14 cellular contexts compared by ENCODE assay signal in the genomic region with DNA sequence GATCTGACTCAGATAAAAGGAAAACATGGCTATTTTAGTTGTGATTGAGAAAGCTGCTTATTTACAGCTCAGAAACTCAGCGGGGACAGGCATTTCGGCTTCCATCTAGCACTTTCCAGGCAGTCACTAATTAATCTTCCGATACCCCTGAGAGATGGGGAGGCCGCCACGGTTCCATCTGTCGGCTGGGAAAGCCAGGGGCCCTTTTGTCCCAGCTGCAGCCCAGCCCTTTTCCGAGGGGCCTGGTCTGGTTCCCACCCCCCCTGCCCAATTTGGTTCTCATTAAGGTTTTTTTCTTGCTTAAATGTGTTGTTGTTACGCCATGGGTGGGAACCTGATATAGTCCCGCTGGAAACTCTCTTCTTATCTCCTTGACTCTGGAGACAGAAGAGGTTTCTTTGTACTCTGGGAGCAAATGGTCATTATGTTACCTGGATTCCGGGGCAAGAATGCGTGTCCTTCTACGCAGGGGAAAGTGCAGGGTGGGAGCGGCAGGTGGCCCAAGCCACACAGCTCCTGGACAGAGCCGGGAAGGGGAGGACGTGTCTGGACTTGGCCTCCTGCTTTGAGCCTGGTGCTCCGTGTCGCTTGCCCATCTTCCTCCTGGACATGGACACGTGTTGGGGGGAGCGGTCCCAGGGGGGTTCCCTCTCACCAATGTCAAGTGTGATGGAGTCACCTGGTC. TPM values are rescaled to one million over a fixed set of nuclear protein-coding genes. Genes with fewer than 3 reads are reported as not detected.
DNase-seq lines count a peak whose midpoint lies in the region; ATAC-seq and TF ChIP-seq lines count a peak whose summit lies in the region.
"Had no signal": no experiment of that assay in that cellular context is flagged by ENCODE, and none has a peak within 500 bp of the region (broad histone marks: within the 10 kb centered on the region; RNA-seq: fewer than 3 reads in every experiment).

No MANE protein-coding gene starts in this region.

- TF ChIP-seq POLR2A in heart left ventricle (IDR thresholded peaks at IDR 0.05) = no peak
- TF ChIP-seq POLR2A in transverse colon (IDR thresholded peaks at IDR 0.05) = no peak

- H3K36me3 ChIP-seq in heart left ventricle (no peaks in the 10 kb centered on the region), mucosa of rectum (ENCODE audit: control insufficient read depth in 2 of 2, insufficient read depth in 2 of 2, low read length in 2 of 2) (no peaks in the 10 kb centered on the region), transverse colon (no peaks in the 10 kb centered on the region)
- no peaks in the 10 kb centered on the region for H3K36me3 ChIP-seq in CD8-positive, alpha-beta T cell (ENCODE audit: insufficient read depth, low read length)

- CTCF ChIA-PET in CD8-positive, alpha-beta T cell (lab: Charles Lee) = interaction anchor here (0.6 to 2.1 kb wide), 5 partner anchors 9 to 142 kb away, joined by 3 to 5 read pairs (median 3); no protein-coding TSS in a partner anchor

- no peaks in the 10 kb centered on the region for H3K27me3 Mint-ChIP-seq in CD8-positive, alpha-beta T cell (ENCODE audit: low read depth)

- H3K27ac Mint-ChIP-seq in CD8-positive, alpha-beta T cell = no peak overlapping the region

- TF ChIP-seq EP300 in transverse colon (IDR thresholded peaks at IDR 0.05; ENCODE audit: low read depth) = no peak

- H3K27me3 ChIP-seq in heart left ventricle = no peaks in the 10 kb centered on the region
- H3K27me3 ChIP-seq in mucosa of rectum (ENCODE audit: control insufficient read depth in 2 of 2, insufficient read depth in 2 of 2, low read length in 2 of 2) = no peaks in the 10 kb centered on the region
- H3K27me3 ChIP-seq in transverse colon = no peaks in the 10 kb centered on the region
- no peaks in the 10 kb centered on the region for H3K27me3 ChIP-seq in CD8-positive, alpha-beta T cell (ENCODE audit: insufficient read depth, low read length)
- H3K27me3 ChIP-seq: body of pancreas had no signal

- H3K36me3 Mint-ChIP-seq in CD8-positive, alpha-beta T cell = no peaks in the 10 kb centered on the region

- H3K4me3 ChIP-seq in heart left ventricle (no peak overlapping the region), mucosa of rectum (ENCODE audit: low read length in 2 of 2) (no peak overlapping the region), transverse colon (no peak overlapping the region)
- no peak overlapping the region for H3K4me3 ChIP-seq in CD8-positive, alpha-beta T cell (ENCODE audit: low read depth, low read length)
- H3K4me3 ChIP-seq: body of pancreas, skin epidermis had no signal

- peak overlapping the region; percentile 13 to 14 for H3K9ac ChIP-seq in mucosa of rectum (ENCODE audit: low read depth in 1 of 2, low read length in 2 of 2)

- H3K4me1 Mint-ChIP-seq in CD8-positive, alpha-beta T cell (ENCODE audit: low read depth) = peaks cover 64% of the 10 kb centered on the region

- 75 to 78% (median 76%) methylated on average over 19 of the region's 19 CpGs for WGBS in heart left ventricle, 4 donors
- 83 to 100% methylated on average over 1 to 19 of the region's 19 CpGs for WGBS in transverse colon (ENCODE audit: low coverage in 1 of 2), 2 donors

- H3K4me1 ChIP-seq in heart left ventricle (peaks cover 0 to 75% (median 46%) of the 10 kb centered on the region in 12 donors), mucosa of rectum (ENCODE audit: control insufficient read depth in 2 of 2, insufficient read depth in 2 of 2, low read length in 2 of 2) (peaks cover 69 to 73% of the 10 kb centered on the region in 2 donors), transverse colon (peaks cover 49 to 94% (median 86%) of the 10 kb centered on the region in 4 donors)
- H3K4me1 ChIP-seq in CD8-positive, alpha-beta T cell (ENCODE audit: insufficient read depth, low read length) = peaks cover 25% of the 10 kb centered on the region

- no peak for ATAC-seq in Right ventricle myocardium inferior
- ATAC-seq in heart left ventricle = no peak
- ATAC-seq in CD8-positive, alpha-beta T cell = no peak
- ATAC-seq: activated T-cell treated with anti-CD3 and anti-CD28 coated beads, Interleukin-2, amount 50 U/mL, for 4 hours; body of pancreas had no signal

- POLR2A ChIA-PET in CD8-positive, alpha-beta T cell (lab: Charles Lee) = interaction anchor here (0.6 to 0.7 kb wide), 2 partner anchors 105 to 494 kb away, joined by 3 read pairs; no protein-coding TSS in a partner anchor

- H3K4me3 Mint-ChIP-seq in CD8-positive, alpha-beta T cell = no peak overlapping the region
- H3K4me3 Mint-ChIP-seq: activated T-cell treated with anti-CD3 and anti-CD28 coated beads, Interleukin-2, amount 50 U/mL, for 4 hours had no signal

- no peaks in the 10 kb centered on the region for H3K9me3 Mint-ChIP-seq in CD8-positive, alpha-beta T cell
- H3K9me3 Mint-ChIP-seq: activated T-cell treated with anti-CD3 and anti-CD28 coated beads, Interleukin-2, amount 50 U/mL, for 4 hours had no signal

- H3K27ac ChIP-seq in heart left ventricle = peak overlapping the region in 5 of 12 donors; percentile 9 to 66 (median 44)
- H3K27ac ChIP-seq in VCaP = peak overlapping the region; percentile 47; the same call in 1 of the 2 replicates
- H3K27ac ChIP-seq in mucosa of rectum (ENCODE audit: low read depth in 2 of 2, low read length in 2 of 2) = peak overlapping the region in 1 of 2 donors; percentile 38
- H3K27ac ChIP-seq in transverse colon = peak overlapping the region; percentile 81 to 98 (median 94)
- H3K27ac ChIP-seq in CD8-positive, alpha-beta T cell (ENCODE audit: low read depth, low read length) = no peak overlapping the region

- TF ChIP-seq CTCF in heart left ventricle (IDR thresholded peaks at IDR 0.05) = no peak
- TF ChIP-seq CTCF in VCaP (conservative IDR thresholded peaks at IDR 0.05) = no peak
- TF ChIP-seq CTCF in transverse colon (IDR thresholded peaks at IDR 0.05) = no peak
- no peak for TF ChIP-seq CTCF in CD8-positive, alpha-beta T cell (IDR thresholded peaks at IDR 0.05)

- DNase-seq in Right ventricle myocardium inferior (ENCODE audit: missing footprints) (peak; percentile 39), heart left ventricle (no peak), transverse colon (no peak)
- no peak for DNase-seq in activated CD4-positive, alpha-beta T cell treated with anti-CD3 and anti-CD28 coated beads, Interleukin-2, amount 50 U/mL, for 1 hour
- DNase-seq in activated naive CD4-positive, alpha-beta T cell (lab: John Stamatoyannopoulos, UW) = no peak
- DNase-seq in CD8-positive, alpha-beta T cell = no peak
- DNase-seq: activated CD4-positive, CD25-positive, alpha-beta regulatory T cell; activated T-cell treated with anti-CD3 and anti-CD28 coated beads, Interleukin-2, amount 50 U/mL, for 4 hours; body of pancreas; GF-D8; NCI-H774 had no signal

- intact Hi-C loops in Right ventricle myocardium inferior (cut with DNase I) (no loop called here), heart left ventricle (cut with DNase I) (loop anchor here in 2 of 10 donors (5.0 kb wide), 2 partner anchors 45 to 140 kb away; no protein-coding TSS in a partner anchor), transverse colon (cut with DNase I; ENCODE audit: low total_unique reads) (no loop called here)
- intact Hi-C loops in CD8-positive, alpha-beta T cell (cut with DNase I, micrococcal nuclease) = no loop called here

- H3K9me3 ChIP-seq in heart left ventricle (no peaks in the 10 kb centered on the region), mucosa of rectum (ENCODE audit: control insufficient read depth in 2 of 2, low read length in 2 of 2) (no peaks in the 10 kb centered on the region), transverse colon (no peaks in the 10 kb centered on the region)
- no peaks in the 10 kb centered on the region for H3K9me3 ChIP-seq in CD8-positive, alpha-beta T cell (ENCODE audit: low read length)
- H3K9me3 ChIP-seq: body of pancreas had no signal

- in situ Hi-C loops in transverse colon (cut with MboI; ENCODE audit: low pct_ligation_motif_present in 1 of 4, low pct_unique_long_range_greater_than_20kb in 1 of 4, low sequenced_read_pairs in 3 of 4) = no loop called here

RNA-seq across cellular contexts. Expression of a gene that starts 50.9 kb away (rescaled TPM):
- total RNA-seq in Right ventricle myocardium inferior = 28.9 TPM
- total RNA-seq in heart left ventricle = 10 to 100 TPM; 23.4 to 48.4 (median 38.5) TPM
- 10 to 100 TPM; 18.1 to 35.3 TPM for polyA plus RNA-seq in heart left ventricle
- total RNA-seq in transverse colon = 100 to 1,000 TPM; 100 to 139 (median 120) TPM
- 10 to 100 TPM; 67.8 to 72.1 TPM for total RNA-seq in CD8-positive, alpha-beta T cell
